8 cellular contexts compared by ENCODE assay signal in the genomic region with DNA sequence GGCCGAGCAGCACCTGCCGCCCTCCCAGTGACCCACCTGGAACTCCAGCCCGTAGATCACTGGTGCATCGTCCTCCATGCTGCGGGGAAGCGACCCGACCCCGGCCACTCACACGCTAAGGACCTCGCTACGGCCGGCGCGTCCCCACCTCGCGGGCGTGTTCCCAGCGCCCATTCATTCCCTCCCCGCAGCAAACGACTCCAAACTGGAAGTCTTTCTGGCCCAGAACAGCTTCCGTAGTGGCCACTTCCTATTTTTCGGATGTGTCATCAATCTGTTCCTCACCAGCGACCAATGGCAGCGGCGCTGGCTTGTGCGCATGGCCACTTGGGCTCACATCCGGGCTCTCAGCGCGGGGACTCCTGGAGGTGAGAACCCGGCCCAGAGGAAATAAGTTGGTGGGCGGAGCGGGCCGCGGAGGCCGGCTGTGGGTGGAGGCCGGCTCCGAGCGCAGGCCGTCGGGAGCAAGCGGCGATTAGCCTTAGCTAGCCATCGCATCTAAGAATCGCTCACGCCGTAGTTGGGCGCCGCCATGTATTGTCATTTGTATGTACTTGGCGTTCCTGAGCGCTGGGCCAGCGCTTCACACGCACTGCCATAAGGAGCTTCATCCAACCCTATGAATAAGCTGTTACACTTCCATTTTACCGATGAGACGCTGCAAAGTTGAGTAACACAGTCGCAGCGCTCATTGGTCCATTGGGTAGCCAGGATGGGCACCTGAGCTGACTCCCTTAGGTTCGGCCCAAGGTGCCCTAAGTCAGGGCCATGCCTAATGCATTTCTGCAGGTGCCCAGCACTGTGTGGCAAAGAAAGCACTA. TPM values are rescaled to one million over a fixed set of nuclear protein-coding genes. Genes with fewer than 3 reads are reported as not detected.
DNase-seq lines count a peak whose midpoint lies in the region; ATAC-seq, FAIRE-seq and TF ChIP-seq lines count a peak whose summit lies in the region.

TSS of gene EIPR1 (minus strand) at position 207 of the 821 bp plus-strand sequence. CDS start at position 78, 129 bp downstream.

- CTCF ChIA-PET in mammary epithelial cell (lab: Charles Lee; ENCODE audit: low non-redundant PET) = interaction anchor here (0.6 kb wide), 1 partner anchor 166 kb away, joined by 3 read pairs; no protein-coding TSS in a partner anchor

- intact Hi-C loops in mammary epithelial cell (cut with micrococcal nuclease) = no loop called here

- DNase-seq in ACHN (peak; percentile 100), NCI-H2227 (lab: John Stamatoyannopoulos, UW; ENCODE audit: unreplicated experiment) (peak; percentile 99), WERI-Rb-1 (peak; percentile 99), mammary epithelial cell (peak; percentile 98), small intestine (peak; percentile 99)

- 3% methylated on average over 28 of the region's 57 CpGs for WGBS in mammary epithelial cell (ENCODE audit: low coverage, missing lambda C conversion rate)
- WGBS in small intestine, 3 donors = 1 to 2% (median 1%) methylated on average over 54 to 57 of the region's 57 CpGs

- TF ChIP-seq CTCF in WERI-Rb-1 (IDR thresholded peaks at IDR 0.05; ENCODE audit: low read depth, low read length) (no peak), mammary epithelial cell (conservative IDR thresholded peaks at IDR 0.05 in 1 of 2, IDR thresholded peaks at IDR 0.05 in 1 of 2; ENCODE audit: extremely low read depth in 1 of 2, insufficient read depth in 1 of 2, low read depth in 1 of 2, low read length in 2 of 2) (peak in 1 of 2 donors; percentile 16)

- H3K4me1 ChIP-seq in mammary epithelial cell (ENCODE audit: insufficient read depth, low read length) (peaks cover 22% of the 10 kb centered on the region), iPS-20b (ENCODE audit: insufficient read depth, low read length) (peaks cover 16% of the 10 kb centered on the region), small intestine (ENCODE audit: control insufficient read depth in 2 of 2, insufficient read depth in 1 of 2, low read depth in 1 of 2, low read length in 1 of 2) (peaks cover 2 to 7% of the 10 kb centered on the region in 2 donors)

- H2AFZ ChIP-seq in mammary epithelial cell (ENCODE audit: low read depth, low read length) = peak within 1 kb of the TSS; percentile 98

- no peaks in the 10 kb centered on the region for H4K20me1 ChIP-seq in mammary epithelial cell (ENCODE audit: insufficient read depth, low read length)

- H3K27me3 ChIP-seq in WERI-Rb-1 (ENCODE audit: insufficient read depth, low read depth, severe bottlenecking) (no peaks in the 10 kb centered on the region), mammary epithelial cell (ENCODE audit: insufficient read depth, low read length) (no peaks in the 10 kb centered on the region), iPS-20b (ENCODE audit: insufficient read depth, low read length) (no peaks in the 10 kb centered on the region), small intestine (ENCODE audit: control insufficient read depth in 2 of 2, insufficient read depth in 2 of 2, low read length in 2 of 2) (no peaks in the 10 kb centered on the region)

- in situ Hi-C loops in ACHN (cut with HindIII; ENCODE audit: low pct_ligation_motif_present, low pct_unique_long_range_greater_than_20kb, low sequenced_read_pairs) (no loop called here), mammary epithelial cell (cut with MboI; ENCODE audit: low sequenced_read_pairs in 2 of 2) (no loop called here)

- dilution Hi-C loops in mammary epithelial cell (cut with HindIII; ENCODE audit: low sequenced_read_pairs) = no loop called here

- H3K4me2 ChIP-seq in mammary epithelial cell (ENCODE audit: insufficient read depth, low read depth, low read length) = peak within 1 kb of the TSS; percentile 93

- H3K9me3 ChIP-seq in WERI-Rb-1 (ENCODE audit: severe bottlenecking) (no peaks in the 10 kb centered on the region), mammary epithelial cell (replicated peaks; ENCODE audit: insufficient read depth, low read length) (no peaks in the 10 kb centered on the region), iPS-20b (ENCODE audit: insufficient read depth, low read depth, low read length) (no peaks in the 10 kb centered on the region), small intestine (ENCODE audit: control insufficient read depth, low read depth) (no peaks in the 10 kb centered on the region)

- peaks cover 52% of the 10 kb centered on the region for H3K79me2 ChIP-seq in mammary epithelial cell (ENCODE audit: insufficient read depth, low read length)

- peaks cover 19% of the 10 kb centered on the region for H3K36me3 ChIP-seq in WERI-Rb-1
- H3K36me3 ChIP-seq in mammary epithelial cell (ENCODE audit: insufficient read depth, low read length) = no peaks in the 10 kb centered on the region
- H3K36me3 ChIP-seq in iPS-20b (ENCODE audit: insufficient read depth, low read depth, low read length) = peaks cover 18% of the 10 kb centered on the region; the same call in 1 of the 2 replicates
- peaks cover 0 to 2% of the 10 kb centered on the region in 2 donors for H3K36me3 ChIP-seq in small intestine (ENCODE audit: control insufficient read depth in 2 of 2, insufficient read depth in 2 of 2, low read length in 2 of 2)

- FAIRE-seq in small intestine (lab: Jason Lieb, UNC) = no peak

- peak within 1 kb of the TSS; percentile 70 for H3K27ac ChIP-seq in WERI-Rb-1
- H3K27ac ChIP-seq in mammary epithelial cell (ENCODE audit: insufficient read depth, low read depth, low read length) = peak within 1 kb of the TSS; percentile 52
- peak within 1 kb of the TSS; percentile 83 for H3K27ac ChIP-seq in iPS-20b (ENCODE audit: low read length)
- H3K27ac ChIP-seq in small intestine (ENCODE audit: low read depth in 1 of 2, low read length in 1 of 2) = peak within 1 kb of the TSS; percentile 77 to 94

- H3K9ac ChIP-seq in mammary epithelial cell (ENCODE audit: insufficient read depth, low read length) (peak within 1 kb of the TSS; percentile 62), iPS-20b (ENCODE audit: low read depth, low read length) (peak within 1 kb of the TSS; percentile 93)

- peak within 1 kb of the TSS; percentile 74 for H3K4me3 ChIP-seq in WERI-Rb-1 (ENCODE audit: low read depth, low read length)
- peak within 1 kb of the TSS; percentile 84 to 97 (median 90) for H3K4me3 ChIP-seq in mammary epithelial cell (replicated peaks in 1 of 3; ENCODE audit: insufficient read depth in 1 of 3, low read depth in 2 of 3, low read length in 3 of 3)
- H3K4me3 ChIP-seq in iPS-20b (ENCODE audit: low read length) = peak within 1 kb of the TSS; percentile 99
- H3K4me3 ChIP-seq in small intestine (ENCODE audit: low read depth in 1 of 2, low read length in 2 of 2) = peak within 1 kb of the TSS; percentile 29 to 80

- peak; percentile 85 for ATAC-seq in GM18873 (IDR thresholded peaks at IDR 0.05; ENCODE audit: low FRiP score, unreplicated experiment)
- peak; percentile 76 for ATAC-seq in HG03139 (IDR thresholded peaks at IDR 0.05; ENCODE audit: unreplicated experiment)

- no TSS peak for BruUV-seq in mammary epithelial cell (replicated peaks; lab: Mats Ljungman, UMichigan)

RNA-seq across cellular contexts. Expression of gene EIPR1, which starts in this region (rescaled TPM):
- total RNA-seq in mammary epithelial cell = 10 to 100 TPM; 36.9 to 38.0 TPM
- polyA plus RNA-seq in mammary epithelial cell (47.6 TPM), small intestine (10 to 100 TPM; 16.8 to 28.5 (median 20.6) TPM)
- polyA minus RNA-seq in mammary epithelial cell = 35.1 TPM

Comparison
In these comparisons a context has a peak if more than half of its experiments do, and no peak if none do; other contexts are left out.
1. Peak in every context shown above with its lines: DNase-seq, ATAC-seq, H3K4me3 ChIP-seq and H3K27ac ChIP-seq.